ENCODE assay signal across 22 cellular contexts in the genomic region with DNA sequence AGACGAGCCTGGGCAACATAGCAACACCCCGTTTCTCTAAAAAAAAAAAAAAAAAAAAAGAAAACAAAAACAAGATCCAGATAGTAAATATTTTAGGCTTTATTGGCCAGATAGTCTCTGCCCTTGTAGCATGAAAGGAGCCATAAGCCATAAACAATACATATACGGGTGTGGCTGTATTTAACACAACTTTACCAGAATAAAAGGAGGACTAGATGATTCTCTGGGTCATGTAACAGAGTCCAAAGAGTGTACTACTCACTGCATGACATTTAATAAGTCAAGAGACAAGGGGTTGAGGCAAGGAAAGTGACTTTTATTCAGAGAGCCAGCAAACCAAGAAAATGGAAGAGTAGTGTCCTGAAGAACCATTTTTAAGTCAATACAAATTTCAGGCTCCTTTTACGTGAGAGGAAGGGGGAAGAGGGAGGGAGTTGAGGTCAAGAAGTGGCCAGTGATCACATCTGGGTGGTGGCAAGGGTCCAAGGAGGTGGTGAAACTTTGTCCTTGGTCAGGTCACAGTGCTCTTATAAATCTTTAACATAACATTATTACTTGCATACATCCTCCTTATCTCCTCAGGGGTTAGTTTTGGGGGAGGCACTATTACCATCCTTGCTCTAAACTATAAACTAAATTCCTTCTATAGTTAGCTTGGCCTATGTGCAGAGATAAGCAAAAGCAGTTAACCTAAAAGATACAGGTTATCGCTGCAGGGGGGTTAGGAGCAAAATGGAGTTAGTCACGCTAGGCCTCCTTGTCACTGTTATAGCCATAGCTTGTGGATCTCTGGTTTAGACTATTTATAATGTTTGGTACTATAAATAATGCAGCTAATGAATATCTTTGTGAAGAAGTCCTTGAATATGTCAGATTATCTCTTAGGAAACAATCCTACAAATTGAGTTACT. TPM values are rescaled to one million over a fixed set of nuclear protein-coding genes. Genes with fewer than 3 reads are reported as not detected.
DNase-seq lines count a peak whose midpoint lies in the region; ATAC-seq, FAIRE-seq and TF ChIP-seq lines count a peak whose summit lies in the region.
"Had no signal": no experiment of that assay in that cellular context is flagged by ENCODE, and none has a peak within 500 bp of the region (broad histone marks: within the 10 kb centered on the region; RNA-seq: fewer than 3 reads in every experiment).

No MANE protein-coding gene starts in this region.

- no peak overlapping the region for H3K4me3 ChIP-seq in GM23248
- no peak overlapping the region for H3K4me3 ChIP-seq in K562
- no peak overlapping the region for H3K4me3 ChIP-seq in small intestine (ENCODE audit: low read depth in 1 of 2, low read length in 2 of 2)
- H3K4me3 ChIP-seq in Caco-2 (ENCODE audit: low read depth, low read length): no peak overlapping the region
- H3K4me3 ChIP-seq: MG63, PC-9 had no signal

- 0 out of 2 replicates have a peak, but pooled peaks cover 7% of the 10 kb centered on the region for H3F3A ChIP-seq in GM23248 (ENCODE audit: insufficient read depth)

- H3K9ac ChIP-seq in GM23248 (no peak overlapping the region), K562 (ENCODE audit: insufficient read depth in 1 of 2, low read depth in 2 of 2, low read length in 2 of 2) (no peak overlapping the region)

- no peak for TF ChIP-seq RAD21 in K562 (CRISPR knock-in tag; conservative IDR thresholded peaks at IDR 0.05 in 1 of 2, IDR thresholded peaks at IDR 0.05 in 1 of 2)

- no peak for DNase-seq in GM23248
- peak; percentile 72 for DNase-seq in RPMI8226
- peak in 1 of 4 experiments; percentile 44 for DNase-seq in K562 (ENCODE audit: extremely low read depth in 1 of 4, low spot score in 3 of 4)
- DNase-seq in memory B cell (ENCODE audit: low spot score in 2 of 2): no peak
- no peak for DNase-seq in small intestine
- DNase-seq in Caco-2: no peak
- DNase-seq in islet precursor cell: no peak
- DNase-seq: DMS 273 treated with DMSO at 0.1 percent for 48 hours, H7, HFFc6, Karpas-422, MG63, NCI-H1048, NCI-H1436, NCI-H1930, NCI-H226, PC-9, SW 1271 had no signal

- H3K4me1 Mint-ChIP-seq in memory B cell (peaks cover 50% of the 10 kb centered on the region), Caco-2 (ENCODE audit: low read depth, unreplicated experiment) (peaks cover 6% of the 10 kb centered on the region)

- H3K9me1 ChIP-seq in K562 (ENCODE audit: control insufficient read depth, insufficient read depth, low read length): no peaks in the 10 kb centered on the region

- peaks cover 4% of the 10 kb centered on the region for H3K9me3 Mint-ChIP-seq in memory B cell
- no peaks in the 10 kb centered on the region for H3K9me3 Mint-ChIP-seq in Caco-2 (ENCODE audit: unreplicated experiment)
- H3K9me3 Mint-ChIP-seq: HFFc6 had no signal

- intact Hi-C loops in K562 (cut with micrococcal nuclease) (loop anchor here (5.0 kb wide), 1 partner anchor 176 kb away; no protein-coding TSS in a partner anchor), Caco-2 (cut with micrococcal nuclease; ENCODE audit: unreplicated experiment) (no loop called here)

- H3K36me3 Mint-ChIP-seq in memory B cell (peaks cover 3% of the 10 kb centered on the region), Caco-2 (ENCODE audit: insufficient read depth, unreplicated experiment) (peaks cover 6% of the 10 kb centered on the region)

- H3K4me3 Mint-ChIP-seq in memory B cell: no peak overlapping the region
- no peak overlapping the region for H3K4me3 Mint-ChIP-seq in Caco-2 (ENCODE audit: unreplicated experiment)
- H3K4me3 Mint-ChIP-seq: HFFc6 had no signal

- no peaks in the 10 kb centered on the region for H3K9me2 ChIP-seq in GM23248 (ENCODE audit: insufficient read depth)

- in situ Hi-C loops in GM23248 (cut with MboI) (loop anchor here (10.0 kb wide), 1 partner anchor 116 kb away; no protein-coding TSS in a partner anchor), K562 (cut with MboI) (loop anchor here (5.0 to 10.0 kb wide), 2 partner anchors 114 to 266 kb away; no protein-coding TSS in a partner anchor)

- CTCF ChIA-PET in K562 (lab: Yijun Ruan, JAX; ENCODE audit: low intra/inter-chr PET ratio): interaction anchor here (0.6 to 1.0 kb wide), 3 partner anchors 79 to 115 kb away, joined by 3 to 6 read pairs (median 4); no protein-coding TSS in a partner anchor
- CTCF ChIA-PET in Caco-2 (lab: Charles Lee): interaction anchor here (0.7 kb wide), 1 partner anchor 113 kb away, joined by 4 read pairs; no protein-coding TSS in a partner anchor

- H3K27ac ChIP-seq in GM23248: no peak overlapping the region
- H3K27ac ChIP-seq in K562 (ENCODE audit: extremely low read depth, low read depth, low read length): no peak overlapping the region
- no peak overlapping the region for H3K27ac ChIP-seq in small intestine (ENCODE audit: low read depth in 1 of 2, low read length in 1 of 2)
- H3K27ac ChIP-seq: C4-2B, PC-9 had no signal

- H3K36me3 ChIP-seq in GM23248 (ENCODE audit: low read depth) (no peaks in the 10 kb centered on the region), K562 (ENCODE audit: control insufficient read depth, insufficient read depth, low read length) (no peaks in the 10 kb centered on the region; the same call in 2 of the 3 replicates), small intestine (ENCODE audit: control insufficient read depth in 2 of 2, insufficient read depth in 2 of 2, low read length in 2 of 2) (no peaks in the 10 kb centered on the region), Caco-2 (ENCODE audit: control insufficient read depth, insufficient read depth, low read length) (no peaks in the 10 kb centered on the region)
- H3K36me3 ChIP-seq: MG63 had no signal

- WGBS in GM23248 (ENCODE audit: low coverage in 1 of 2, low lambda C conversion rate in 2 of 2, missing lambda C conversion rate in 2 of 2), 2 experiments: 55 to 61% methylated on average over 6 of the region's 6 CpGs
- WGBS in K562 (ENCODE audit: insufficient coverage, low coverage, missing lambda C conversion rate): 14% methylated on average over 5 of the region's 6 CpGs
- 51 to 72% (median 57%) methylated on average over 6 of the region's 6 CpGs for WGBS in small intestine, 3 donors

- no peak; the same call in 1 of the 2 replicates for TF ChIP-seq EP300 in K562 (IDR thresholded peaks at IDR 0.05; ENCODE audit: low read length)

- no peak for TF ChIP-seq POLR2A in K562 (conservative IDR thresholded peaks at IDR 0.05)

- POLR2A ChIA-PET in K562 (lab: Yijun Ruan, JAX) (interaction anchor here (0.5 to 0.6 kb wide), 2 partner anchors 14 to 16 kb away, joined by 3 read pairs; no protein-coding TSS in a partner anchor), Caco-2 (lab: Charles Lee) (no interaction called here)

- no peaks in the 10 kb centered on the region for H3K79me2 ChIP-seq in GM23248 (ENCODE audit: insufficient read depth)
- H3K79me2 ChIP-seq in K562 (ENCODE audit: control insufficient read depth, insufficient read depth, low read length): no peaks in the 10 kb centered on the region

- H4K20me1 ChIP-seq in GM23248 (ENCODE audit: insufficient read depth) (no peaks in the 10 kb centered on the region), K562 (replicated peaks; ENCODE audit: control insufficient read depth, insufficient read depth, low read length) (no peaks in the 10 kb centered on the region)

- H3K27me3 Mint-ChIP-seq in memory B cell (no peaks in the 10 kb centered on the region), Caco-2 (ENCODE audit: insufficient read depth, unreplicated experiment) (no peaks in the 10 kb centered on the region)

- no peak for TF ChIP-seq CTCF in K562 (IDR thresholded peaks at IDR 0.05 in 2 of 3, conservative IDR thresholded peaks at IDR 0.05 in 1 of 3; ENCODE audit: insufficient read depth in 2 of 3, low read depth in 1 of 3, low read length in 3 of 3)
- TF ChIP-seq CTCF in Caco-2 (IDR thresholded peaks at IDR 0.05; ENCODE audit: insufficient read depth in 1 of 2, low read depth in 1 of 2, low read length in 1 of 2, severe bottlenecking in 1 of 2, unreplicated experiment in 1 of 2): no peak

- FAIRE-seq in K562 (lab: Jason Lieb, UNC): peak; percentile 26
- no peak for FAIRE-seq in small intestine (lab: Jason Lieb, UNC)
- FAIRE-seq: GM12892, GM18507 had no signal

- no TSS peak for BruUV-seq in K562 (replicated peaks; lab: Mats Ljungman, UMichigan)
- BruUV-seq in Caco-2 (replicated peaks; lab: Mats Ljungman, UMichigan): no TSS peak

- H3K27me3 ChIP-seq in GM23248 (replicated peaks; ENCODE audit: insufficient read depth) (no peaks in the 10 kb centered on the region), K562 (ENCODE audit: control insufficient read depth in 2 of 2, insufficient read depth in 2 of 2, low read length in 2 of 2) (no peaks in the 10 kb centered on the region), small intestine (ENCODE audit: control insufficient read depth in 2 of 2, insufficient read depth in 2 of 2, low read length in 2 of 2) (no peaks in the 10 kb centered on the region), Caco-2 (replicated peaks; ENCODE audit: control insufficient read depth, insufficient read depth, low read length) (no peaks in the 10 kb centered on the region)
- H3K27me3 ChIP-seq: MG63 had no signal

- H3K4me1 ChIP-seq in GM23248 (ENCODE audit: insufficient read depth): peaks cover 15% of the 10 kb centered on the region
- H3K4me1 ChIP-seq in K562 (replicated peaks in 1 of 2; ENCODE audit: control insufficient read depth in 2 of 2, insufficient read depth in 2 of 2, low read length in 2 of 2): peaks cover 0 to 12% of the 10 kb centered on the region in 2 experiments; a peak in 2 of 5 replicates
- peaks cover 0 to 3% of the 10 kb centered on the region in 2 donors for H3K4me1 ChIP-seq in small intestine (ENCODE audit: control insufficient read depth in 2 of 2, insufficient read depth in 1 of 2, low read depth in 1 of 2, low read length in 1 of 2)
- peaks cover 12% of the 10 kb centered on the region for H3K4me1 ChIP-seq in Caco-2

- no peak for ATAC-seq in K562
- ATAC-seq in memory B cell (ENCODE audit: low read depth): no peak
- ATAC-seq in GM21526 (IDR thresholded peaks at IDR 0.05; ENCODE audit: low FRiP score, unreplicated experiment): no peak

- H3K4me2 ChIP-seq in GM23248 (ENCODE audit: unreplicated experiment) (no peak overlapping the region), K562 (ENCODE audit: insufficient read depth, low read length) (no peak overlapping the region)
- H3K4me2 ChIP-seq: PC-9 had no signal

- H2AFZ ChIP-seq in GM23248 (peak overlapping the region; percentile 12; the same call in 1 of the 2 replicates), K562 (ENCODE audit: low read depth, low read length) (peak overlapping the region; percentile 50; the same call in 1 of the 2 replicates)
- H2AFZ ChIP-seq: PC-9 had no signal

- H3K9me3 ChIP-seq in GM23248 (ENCODE audit: low read depth): no peaks in the 10 kb centered on the region
- H3K9me3 ChIP-seq in K562 (replicated peaks; ENCODE audit: control insufficient read depth, insufficient read depth, low read depth, low read length): no peaks in the 10 kb centered on the region
- no peaks in the 10 kb centered on the region for H3K9me3 ChIP-seq in small intestine (ENCODE audit: control insufficient read depth, low read depth)
- H3K9me3 ChIP-seq in Caco-2: peaks cover 3% of the 10 kb centered on the region; the same call in 1 of the 2 replicates

- peak overlapping the region; percentile 9 for H3K27ac Mint-ChIP-seq in memory B cell
- no peak overlapping the region for H3K27ac Mint-ChIP-seq in Caco-2 (ENCODE audit: unreplicated experiment)
- H3K27ac Mint-ChIP-seq: HFFc6 had no signal

RNA-seq across cellular contexts. Expression of a gene that starts 46.1 kb away (rescaled TPM):
- total RNA-seq in GM23248 (2014; rRNA removed; shearing (Covaris generic)): 24.2 and 30.9 TPM in 2 replicates
- 20.8 and 21.6 TPM in 2 replicates for polyA plus RNA-seq in GM23248 (2016; fragmentation: Nextera tagmentation; extraction: Ambion mirVana)
- total RNA-seq in K562 (2011; cell fraction: chromatin; rRNA removed; ENCODE audit: low replicate concordance): 16.8 and 19.9 TPM in 2 replicates
- 13.3 and 14.7 TPM in 2 replicates for total RNA-seq in K562 (2011; cell fraction: nucleolus; rRNA removed)
- total RNA-seq in K562 (2011; cell fraction: nucleoplasm; rRNA removed): 20.2 and 22.2 TPM in 2 replicates
- total RNA-seq in K562 (2014; rRNA removed): 18.8 and 20.9 TPM in 2 replicates
- total RNA-seq in K562 (2014; rRNA removed; fragmentation: Illumina TruSeq; extraction: Trizol): 32.8 and 38.7 TPM in 2 replicates
- total RNA-seq in K562 (2015; rRNA removed; fragmentation: Illumina TruSeq; extraction: Trizol): 32.2 and 33.9 TPM in 2 replicates
- total RNA-seq in K562 (2021): 19.9 and 21.6 TPM in 2 replicates
- polyA plus RNA-seq in K562 (2011; rRNA removed): 24.9 and 28.3 TPM in 2 replicates
- polyA plus RNA-seq in K562 (2011; cell fraction: cytosol; rRNA removed): 19.2 and 21.8 TPM in 2 replicates
- polyA plus RNA-seq in K562 (2011; cell fraction: nucleus; rRNA removed): 9.8 and 10.3 TPM in 2 replicates
- 20.3 and 21.8 TPM in 2 replicates for polyA plus RNA-seq in K562 (2012)
- polyA plus RNA-seq in K562 (2014; fragmentation: Illumina TruSeq; extraction: Trizol): 26.8 and 34.5 TPM in 2 replicates
- 10 to 100 TPM; 44.1 to 61.5 TPM for polyA plus RNA-seq in K562 (2014; fragmentation: Nextera tagmentation; extraction: Ambion mirVana)
- polyA plus RNA-seq in K562 (2014; rRNA removed): 23.5 and 39.6 TPM in 2 replicates
- polyA minus RNA-seq in K562 (2011; rRNA and poly(A)+ RNA removed): 30.4 and 36.7 TPM in 2 replicates
- 9.5 and 10.0 TPM in 2 replicates for polyA minus RNA-seq in K562 (2011; cell fraction: cytosol; rRNA and poly(A)+ RNA removed)
- 9.7 and 11.9 TPM in 2 replicates for polyA minus RNA-seq in K562 (2011; cell fraction: nucleus; rRNA and poly(A)+ RNA removed)
- polyA plus RNA-seq in small intestine: 1 to 10 TPM; 6.8 to 9.0 (median 7.2) TPM
- total RNA-seq in Caco-2 (2022): 18.5 and 18.9 TPM in 2 replicates

RNA-seq across cellular contexts. Expression of a gene that starts 46.2 kb away (rescaled TPM):
- total RNA-seq in GM23248 (2014; rRNA removed; shearing (Covaris generic)): 16.9 and 20.9 TPM in 2 replicates
- polyA plus RNA-seq in GM23248 (2016; fragmentation: Nextera tagmentation; extraction: Ambion mirVana) (7.1 and 7.2 TPM in 2 replicates), K562 (2011; rRNA removed) (16.8 and 19.5 TPM in 2 replicates), K562 (2014; fragmentation: Illumina TruSeq; extraction: Trizol) (20.7 and 22.6 TPM in 2 replicates), K562 (2014; fragmentation: Nextera tagmentation; extraction: Ambion mirVana) (10 to 100 TPM in 1 of 2 experiments, 1 to 10 TPM in 1; 7.0 to 10.9 TPM), K562 (2014; rRNA removed) (19.0 and 22.0 TPM in 2 replicates), small intestine (1 to 10 TPM; 5.9 to 9.8 (median 9.4) TPM)
- 7.2 and 11.4 TPM in 2 replicates for total RNA-seq in K562 (2011; cell fraction: chromatin; rRNA removed; ENCODE audit: low replicate concordance)
- 5.0 and 7.5 TPM in 2 replicates for total RNA-seq in K562 (2011; cell fraction: nucleolus; rRNA removed)
- 10.2 and 14.3 TPM in 2 replicates for total RNA-seq in K562 (2011; cell fraction: nucleoplasm; rRNA removed)
- total RNA-seq in K562 (2014; rRNA removed) (26.8 and 32.4 TPM in 2 replicates), K562 (2014; rRNA removed; fragmentation: Illumina TruSeq; extraction: Trizol) (21.6 and 22.8 TPM in 2 replicates), K562 (2015; rRNA removed; fragmentation: Illumina TruSeq; extraction: Trizol) (20.8 and 22.7 TPM in 2 replicates), K562 (2021) (20.4 and 21.9 TPM in 2 replicates), Caco-2 (2022) (33.0 and 33.5 TPM in 2 replicates)
- 18.2 and 19.9 TPM in 2 replicates for polyA plus RNA-seq in K562 (2011; cell fraction: cytosol; rRNA removed)
- polyA plus RNA-seq in K562 (2011; cell fraction: nucleus; rRNA removed): 9.4 and 10.7 TPM in 2 replicates
- 16.7 and 18.2 TPM in 2 replicates for polyA plus RNA-seq in K562 (2012)
- 27.8 and 31.9 TPM in 2 replicates for polyA minus RNA-seq in K562 (2011; rRNA and poly(A)+ RNA removed)
- polyA minus RNA-seq in K562 (2011; cell fraction: cytosol; rRNA and poly(A)+ RNA removed): 19.7 and 21.1 TPM in 2 replicates
- 8.9 and 10.6 TPM in 2 replicates for polyA minus RNA-seq in K562 (2011; cell fraction: nucleus; rRNA and poly(A)+ RNA removed)

RNA-seq across cellular contexts. Expression of a gene that starts 48.8 kb away (rescaled TPM):
- 39.2 and 69.2 TPM in 2 replicates for total RNA-seq in GM23248 (2014; rRNA removed; shearing (Covaris generic))
- polyA plus RNA-seq in GM23248 (2016; fragmentation: Nextera tagmentation; extraction: Ambion mirVana): 35.9 and 37.8 TPM in 2 replicates
- total RNA-seq in K562 (2011; cell fraction: chromatin; rRNA removed; ENCODE audit: low replicate concordance): 17.8 and 19.2 TPM in 2 replicates
- total RNA-seq in K562 (2011; cell fraction: nucleolus; rRNA removed): 10.1 and 13.8 TPM in 2 replicates
- 11.7 and 17.1 TPM in 2 replicates for total RNA-seq in K562 (2011; cell fraction: nucleoplasm; rRNA removed)
- total RNA-seq in K562 (2014; rRNA removed): 14.9 and 17.1 TPM in 2 replicates
- 13.5 and 15.2 TPM in 2 replicates for total RNA-seq in K562 (2014; rRNA removed; fragmentation: Illumina TruSeq; extraction: Trizol)
- 12.2 and 13.5 TPM in 2 replicates for total RNA-seq in K562 (2015; rRNA removed; fragmentation: Illumina TruSeq; extraction: Trizol)
- 13.9 and 18.6 TPM in 2 replicates for total RNA-seq in K562 (2021)
- polyA plus RNA-seq in K562 (2011; rRNA removed): 26.2 and 29.0 TPM in 2 replicates
- 19.8 and 19.9 TPM in 2 replicates for polyA plus RNA-seq in K562 (2011; cell fraction: cytosol; rRNA removed)
- polyA plus RNA-seq in K562 (2011; cell fraction: nucleus; rRNA removed): 18.5 and 19.8 TPM in 2 replicates
- polyA plus RNA-seq in K562 (2012): 20.4 and 27.0 TPM in 2 replicates
- 22.0 and 28.0 TPM in 2 replicates for polyA plus RNA-seq in K562 (2014; fragmentation: Illumina TruSeq; extraction: Trizol)
- polyA plus RNA-seq in K562 (2014; fragmentation: Nextera tagmentation; extraction: Ambion mirVana): 1 to 10 TPM; 2.9 to 3.5 TPM
- polyA plus RNA-seq in K562 (2014; rRNA removed): 23.4 and 24.7 TPM in 2 replicates
- 15.7 and 16.1 TPM in 2 replicates for polyA minus RNA-seq in K562 (2011; rRNA and poly(A)+ RNA removed)
- 12.2 and 14.1 TPM in 2 replicates for polyA minus RNA-seq in K562 (2011; cell fraction: cytosol; rRNA and poly(A)+ RNA removed)
- polyA minus RNA-seq in K562 (2011; cell fraction: nucleus; rRNA and poly(A)+ RNA removed): 8.8 and 12.4 TPM in 2 replicates
- 10 to 100 TPM in 2 of 3 donors, 1 to 10 TPM in 1; 4.9 to 24.0 (median 14.3) TPM for polyA plus RNA-seq in small intestine
- total RNA-seq in Caco-2 (2022): 20.8 and 26.1 TPM in 2 replicates
